Comparison of ENCODE assay signal across 12 cellular contexts in genomic region chr2:160836755-160837154, GRCh38.
DNase-seq lines count a peak whose midpoint lies in the region; ATAC-seq and TF ChIP-seq lines count a peak whose summit lies in the region.
"Had no signal": no experiment of that assay in that cellular context is flagged by ENCODE, and none has a peak within 500 bp of the region (broad histone marks: within the 10 kb centered on the region; RNA-seq: fewer than 3 reads in every experiment).

No MANE protein-coding gene starts in this region.

- dilution Hi-C loops in IMR-90 (cut with HindIII; ENCODE audit: low sequenced_read_pairs, unreplicated experiment), result no loop called here

- H3K4me3 ChIP-seq in AG04450 (ENCODE audit: low read depth, low read length) (no peak overlapping the region), IMR-90 (ENCODE audit: insufficient read depth, low read depth, low read length) (no peak overlapping the region), cardiac fibroblast (replicated peaks in 1 of 2; ENCODE audit: low read depth in 2 of 2, low read length in 2 of 2) (no peak overlapping the region), mesodermal cell (ENCODE audit: extremely low read depth, insufficient read depth, low read length, poor library complexity, severe bottlenecking) (no peak overlapping the region), transverse colon (no peak overlapping the region)

- TF ChIP-seq POLR2A in IMR-90 (IDR thresholded peaks at IDR 0.05; ENCODE audit: low read depth, low read length) (no peak), transverse colon (IDR thresholded peaks at IDR 0.05) (no peak)

- peak overlapping the region; percentile 13; the same call in 1 of the 2 replicates for H3K4me2 ChIP-seq in IMR-90 (ENCODE audit: low read depth, low read length)

- H3K4me1 ChIP-seq in IMR-90 (ENCODE audit: control insufficient read depth, insufficient read depth, low read length) (peaks cover 5% of the 10 kb centered on the region), mesodermal cell (ENCODE audit: control insufficient read depth, insufficient read depth, low read length, poor library complexity, severe bottlenecking) (peaks cover 13% of the 10 kb centered on the region), transverse colon (peaks cover 0 to 12% (median 3%) of the 10 kb centered on the region in 4 donors)

- ATAC-seq in IMR-90 (ENCODE audit: low read depth) (peak; percentile 97), HG02884 (IDR thresholded peaks at IDR 0.05; ENCODE audit: unreplicated experiment) (no peak)

- H2BK15ac ChIP-seq in IMR-90 (ENCODE audit: low read depth, low read length), result peak overlapping the region; percentile 72

- H2AK9ac ChIP-seq in IMR-90 (replicated peaks; ENCODE audit: low read depth, low read length, poor library complexity), result peak overlapping the region; percentile 42

- H2BK120ac ChIP-seq in IMR-90 (ENCODE audit: low read depth, low read length), result peak overlapping the region; percentile 94

- H3K56ac ChIP-seq in IMR-90 (ENCODE audit: extremely low read depth, insufficient read depth, low read length), result peak overlapping the region; percentile 25; the same call in 1 of the 2 replicates

- DNase-seq in AG04450 (ENCODE audit: low read depth, low spot score), result peak; percentile 90
- DNase-seq in IMR-90, result peak; percentile 96
- DNase-seq in cardiac fibroblast (ENCODE audit: low read depth in 2 of 2), result peak; percentile 80 to 90
- no peak for DNase-seq in stimulated activated naive CD4-positive, alpha-beta T cell treated with Interleukin-2 at 50 U/mL for 16 hours (lab: John Stamatoyannopoulos, UW)
- no peak for DNase-seq in GM10266 (ENCODE audit: extremely low spot score)
- DNase-seq in transverse colon, result no peak
- DNase-seq: head of caudate nucleus; NCI-H187 treated with DMSO at 0.1 percent for 48 hours; stimulated activated CD4-positive, alpha-beta T cell treated with anti-CD3 and anti-CD28 coated beads, Interleukin-2, amount 100 ng/mL, for 24 hours had no signal

- peak overlapping the region; percentile 82 for H3K4ac ChIP-seq in IMR-90 (ENCODE audit: low read depth, low read length)

- in situ Hi-C loops in IMR-90 (cut with MboI; ENCODE audit: low sequenced_read_pairs), result no loop called here
- in situ Hi-C loops in transverse colon (cut with MboI; ENCODE audit: low pct_ligation_motif_present in 1 of 4, low pct_unique_long_range_greater_than_20kb in 1 of 4, low sequenced_read_pairs in 3 of 4), result no loop called here

- H2BK5ac ChIP-seq in IMR-90 (ENCODE audit: low read depth, low read length, poor library complexity, severe bottlenecking), result peak overlapping the region; percentile 90

- H3K36me3 ChIP-seq in IMR-90 (ENCODE audit: control insufficient read depth, insufficient read depth, low read length) (no peaks in the 10 kb centered on the region), mesodermal cell (ENCODE audit: control insufficient read depth, insufficient read depth, low read length) (no peaks in the 10 kb centered on the region), transverse colon (no peaks in the 10 kb centered on the region)

- H3K27ac ChIP-seq in AG04450 (ENCODE audit: low read depth, low read length) (peak overlapping the region; percentile 77), IMR-90 (ENCODE audit: insufficient read depth, low read length) (peak overlapping the region; percentile 76; the same call in 1 of the 2 replicates), mesodermal cell (ENCODE audit: low read depth, low read length, severe bottlenecking) (peak overlapping the region; percentile 79), transverse colon (peak overlapping the region in 2 of 4 donors; percentile 32 to 52)
- H3K27ac ChIP-seq: C4-2B had no signal

- no peaks in the 10 kb centered on the region for H3K9me3 ChIP-seq in AG04450 (ENCODE audit: control insufficient read depth, insufficient read depth, low read length)
- H3K9me3 ChIP-seq in IMR-90 (ENCODE audit: control insufficient read depth, insufficient read depth, low read length), result no peaks in the 10 kb centered on the region
- no peaks in the 10 kb centered on the region for H3K9me3 ChIP-seq in mesodermal cell (ENCODE audit: control insufficient read depth, low read length)
- H3K9me3 ChIP-seq in transverse colon, result no peaks in the 10 kb centered on the region

- TF ChIP-seq EP300 in transverse colon (IDR thresholded peaks at IDR 0.05; ENCODE audit: low read depth), result no peak

- TF ChIP-seq CTCF in AG04450 (IDR thresholded peaks at IDR 0.05; ENCODE audit: low read depth, low read length) (no peak), IMR-90 (conservative IDR thresholded peaks at IDR 0.05; ENCODE audit: low read depth, low read length) (no peak), cardiac fibroblast (IDR thresholded peaks at IDR 0.05; ENCODE audit: low read depth, low read length) (no peak), GM10266 (IDR thresholded peaks at IDR 0.05; ENCODE audit: control insufficient read depth, insufficient read depth, low read depth, missing control alignments) (no peak), transverse colon (IDR thresholded peaks at IDR 0.05) (no peak)

- H4K20me1 ChIP-seq in IMR-90 (ENCODE audit: insufficient read depth, low read length), result no peaks in the 10 kb centered on the region

- no peaks in the 10 kb centered on the region for H3K27me3 ChIP-seq in AG04450 (ENCODE audit: control insufficient read depth, insufficient read depth, low read length)
- no peaks in the 10 kb centered on the region for H3K27me3 ChIP-seq in IMR-90 (ENCODE audit: control insufficient read depth, insufficient read depth, low read length)
- no peaks in the 10 kb centered on the region for H3K27me3 ChIP-seq in transverse colon

- TF ChIP-seq RAD21 in IMR-90 (IDR thresholded peaks at IDR 0.05; ENCODE audit: low read length), result no peak

- peak overlapping the region; percentile 71 for H3K23ac ChIP-seq in IMR-90 (ENCODE audit: low read depth, low read length)

- no CpG with 5 or more reads among the region's 1 CpG for WGBS in IMR-90 (ENCODE audit: extremely low coverage in 2 of 2, insufficient read length in 1 of 2), 2 experiments
- WGBS in mesodermal cell (ENCODE audit: insufficient coverage in 2 of 2), 2 experiments, result no CpG with 5 or more reads among the region's 1 CpG
- 39% methylated on average over 1 of the region's 1 CpG; no CpG with 5 or more reads in 1 of the 2 donors for WGBS in transverse colon (ENCODE audit: low coverage in 1 of 2), 2 donors

- peak overlapping the region; percentile 76 for H2AK5ac ChIP-seq in IMR-90 (ENCODE audit: low read depth, low read length)

- H3K9ac ChIP-seq in IMR-90 (ENCODE audit: low read depth, low read length), result no peak overlapping the region

- CTCF ChIA-PET in AG04450 (lab: Charles Lee), result no interaction called here
- CTCF ChIA-PET in IMR-90 (lab: Yijun Ruan, JAX), result no interaction called here

- peaks cover 2% of the 10 kb centered on the region; the same call in 1 of the 2 replicates for H3K9me1 ChIP-seq in IMR-90 (ENCODE audit: insufficient read depth, low read length)

- H4K8ac ChIP-seq in IMR-90 (ENCODE audit: low read depth in 2 of 2, low read length in 2 of 2), result peak overlapping the region in 1 of 2 experiments; percentile 86; a peak in 2 of 4 replicates

- POLR2A ChIA-PET in AG04450 (lab: Yijun Ruan, JAX) (interaction anchor here (0.5 kb wide), 1 partner anchor 133 kb away, joined by 3 read pairs; no protein-coding TSS in a partner anchor), IMR-90 (lab: Charles Lee; ENCODE audit: unreplicated experiment) (no interaction called here)

- H2BK20ac ChIP-seq in IMR-90 (ENCODE audit: low read depth, low read length), result peak overlapping the region; percentile 93

- peak overlapping the region; percentile 66; the same call in 1 of the 2 replicates for H4K91ac ChIP-seq in IMR-90 (ENCODE audit: insufficient read depth, low read depth, low read length)

- no TSS peak for BruUV-seq in IMR-90 (replicated peaks; lab: Mats Ljungman, UMichigan)

- intact Hi-C loops in IMR-90 (cut with micrococcal nuclease), result loop anchor here (5.0 kb wide), 4 partner anchors 169 to 564 kb away; partner anchors contain the start of gene RBMS1
- intact Hi-C loops in transverse colon (cut with DNase I; ENCODE audit: low total_unique reads), result no loop called here

- peak overlapping the region; percentile 15 for H2AFZ ChIP-seq in IMR-90 (replicated peaks; ENCODE audit: low read length, poor library complexity)

- no peak overlapping the region; the same call in 1 of the 2 replicates for H4K5ac ChIP-seq in IMR-90 (ENCODE audit: low read depth, low read length)

- peak overlapping the region; percentile 79 for H3K14ac ChIP-seq in IMR-90 (replicated peaks; ENCODE audit: low read depth, low read length)

- H3K18ac ChIP-seq in IMR-90 (ENCODE audit: low read depth, low read length), result peak overlapping the region; percentile 84

- no peaks in the 10 kb centered on the region for H3K79me1 ChIP-seq in IMR-90 (ENCODE audit: low read depth in 1 of 2, low read length in 2 of 2)

TF ChIP-seq in IMR-90, 13 proteins besides CTCF, POLR2A, EP300 and RAD21:
- TF ChIP-seq MAZ (IDR thresholded peaks at IDR 0.05; ENCODE audit: borderline replicate concordance, low read depth, low read length) (no peak), RCOR1 (IDR thresholded peaks at IDR 0.05; ENCODE audit: insufficient replicate concordance, low read length) (peak; percentile 51), MAFK (IDR thresholded peaks at IDR 0.05; ENCODE audit: low read depth, low read length) (no peak; the same call in 1 of the 2 replicates), FOS (IDR thresholded peaks at IDR 0.05; ENCODE audit: low read depth, low read length) (no peak), CEBPB (IDR thresholded peaks at IDR 0.05; ENCODE audit: low read depth, low read length) (peak; percentile 45; the same call in 1 of the 2 replicates)

Comparison
In these comparisons a context has a peak if more than half of its experiments do, and no peak if none do; other contexts are left out.
1. DNase-seq: peak in AG04450 (single experiment), IMR-90 (single experiment) and cardiac fibroblast (2 of 2); none in stimulated activated naive CD4-positive, alpha-beta T cell treated with Interleukin-2 at 50 U/mL for 16 hours (single experiment), GM10266 (single experiment) and transverse colon (single experiment).